Comparison of ENCODE assay signal across 9 cellular contexts in the genomic region with DNA sequence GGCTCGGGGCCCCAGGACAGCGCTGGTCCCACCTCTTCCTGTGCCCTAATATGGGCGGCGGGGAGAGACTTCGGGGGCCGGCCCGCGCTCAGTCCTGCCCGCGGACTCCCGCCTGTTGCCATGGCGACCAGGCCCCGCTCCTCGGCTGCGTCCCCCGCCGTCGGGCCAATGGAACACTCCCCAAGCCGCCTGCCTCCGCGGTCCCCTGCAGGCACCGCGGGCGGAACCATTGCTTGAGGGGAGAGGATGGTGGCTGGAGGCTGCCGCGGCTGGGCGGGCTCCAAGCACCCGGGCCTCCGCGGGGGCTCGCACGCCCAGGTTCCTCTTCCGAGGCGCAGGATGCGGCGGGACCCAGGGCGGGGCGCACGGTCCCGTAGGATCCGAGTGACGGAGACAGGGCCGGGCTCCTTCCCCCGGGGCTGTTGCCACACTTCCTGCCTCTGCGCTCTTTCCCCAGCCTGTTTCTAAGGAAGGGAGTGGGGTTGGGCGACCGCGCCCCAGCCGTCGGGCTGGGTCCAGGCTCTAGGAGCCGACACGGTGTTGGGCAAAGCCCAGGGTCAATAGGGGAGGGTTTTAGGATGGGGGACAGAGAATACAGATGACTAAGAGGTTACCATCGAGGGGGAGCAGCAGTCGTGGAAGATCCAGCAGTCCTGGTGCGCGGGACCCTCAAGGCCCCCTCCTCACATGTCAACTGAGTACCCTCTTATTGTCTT. TPM values are rescaled to one million over a fixed set of nuclear protein-coding genes. Genes with fewer than 3 reads are reported as not detected.
DNase-seq lines count a peak whose midpoint lies in the region; ATAC-seq, FAIRE-seq and TF ChIP-seq lines count a peak whose summit lies in the region.
"Had no signal": no experiment of that assay in that cellular context is flagged by ENCODE, and none has a peak within 500 bp of the region (broad histone marks: within the 10 kb centered on the region; RNA-seq: fewer than 3 reads in every experiment).

No MANE protein-coding gene starts in this region.

- H3K56ac ChIP-seq in H1 (replicated peaks; ENCODE audit: insufficient read length, low read depth, low read length) (no peak overlapping the region), mesendoderm (ENCODE audit: low read length) (peak overlapping the region; percentile 84)

- FAIRE-seq in H1 (lab: Jason Lieb, UNC): no peak
- FAIRE-seq: colon had no signal

- H3K4ac ChIP-seq in H1 (replicated peaks; ENCODE audit: insufficient read length, low read depth, low read length) (no peak overlapping the region), mesendoderm (ENCODE audit: low read depth, low read length) (peak overlapping the region; percentile 64)

- no peaks in the 10 kb centered on the region for H3K9me3 ChIP-seq in CD4-positive, alpha-beta T cell (ENCODE audit: control insufficient read depth, low read length)
- H3K9me3 ChIP-seq in H1 (ENCODE audit: insufficient read depth in 2 of 2, low read depth in 1 of 2, low read length in 1 of 2): no peaks in the 10 kb centered on the region

- no peak overlapping the region for H4K5ac ChIP-seq in H1 (ENCODE audit: insufficient read length, low read depth, low read length)
- H4K5ac ChIP-seq in mesendoderm (ENCODE audit: low read length): no peak overlapping the region

- 1% methylated on average over 45 of the region's 56 CpGs; no CpG with 5 or more reads in 1 of the 2 experiments for WGBS in H1 (ENCODE audit: extremely low coverage in 1 of 2, insufficient coverage in 1 of 2, insufficient read length in 1 of 2, insufficient replicate concordance in 2 of 2, low coverage in 1 of 2, low lambda C conversion rate in 2 of 2, missing lambda C conversion rate in 1 of 2), 2 experiments
- WGBS in mesendoderm (ENCODE audit: extremely low coverage, insufficient coverage, low lambda C conversion rate): no CpG with 5 or more reads among the region's 56 CpGs

- H3K4me3 ChIP-seq in H1 (ENCODE audit: extremely low read depth in 1 of 4, insufficient read depth in 2 of 4, low read depth in 3 of 4, low read length in 4 of 4) (peak overlapping the region; percentile 36 to 71 (median 52)), mesendoderm (ENCODE audit: low read length) (no peak overlapping the region)

- H3K9ac ChIP-seq in H1 (replicated peaks in 1 of 4; ENCODE audit: extremely low read depth in 1 of 4, low read depth in 3 of 4, low read length in 3 of 4): peak overlapping the region in 2 of 4 experiments; percentile 25 to 28; a peak in 3 of 7 replicates
- H3K9ac ChIP-seq in mesendoderm (ENCODE audit: low read length): peak overlapping the region; percentile 73

- H3K27me3 Mint-ChIP-seq in CD4-positive, alpha-beta T cell: peaks cover 13% of the 10 kb centered on the region
- no peaks in the 10 kb centered on the region for H3K27me3 Mint-ChIP-seq in activated CD8-positive, alpha-beta memory T cell treated with anti-CD3 and anti-CD28 coated beads, Interleukin-2, amount 10 ng/mL, durations not matched to agents 7 days and 5 days

- H2BK120ac ChIP-seq in H1 (replicated peaks; ENCODE audit: low read depth, low read length) (no peak overlapping the region), mesendoderm (ENCODE audit: low read depth, low read length) (no peak overlapping the region)

- H3K4me2 ChIP-seq in H1 (ENCODE audit: insufficient read depth in 1 of 2, low read depth in 2 of 2, low read length in 2 of 2): peak overlapping the region; percentile 74 to 97
- peak overlapping the region; percentile 67 for H3K4me2 ChIP-seq in mesendoderm (ENCODE audit: low read length)

- TF ChIP-seq POLR2A in H1 (IDR thresholded peaks at IDR 0.05; ENCODE audit: control extremely low read depth in 1 of 2, low read depth in 2 of 2, low read length in 2 of 2): no peak

- TF ChIP-seq RAD21 in H1 (IDR thresholded peaks at IDR 0.05 in 1 of 2, conservative IDR thresholded peaks at IDR 0.05 in 1 of 2; ENCODE audit: low read depth in 2 of 2, low read length in 2 of 2): no peak

- peak overlapping the region; percentile 24; the same call in 1 of the 2 replicates for H3K18ac ChIP-seq in H1 (ENCODE audit: extremely low read depth, low read length)
- peak overlapping the region; percentile 94 for H3K18ac ChIP-seq in mesendoderm (ENCODE audit: low read length)

- no peaks in the 10 kb centered on the region for H3K9me3 Mint-ChIP-seq in CD4-positive, alpha-beta T cell
- H3K9me3 Mint-ChIP-seq in activated CD8-positive, alpha-beta memory T cell treated with anti-CD3 and anti-CD28 coated beads, Interleukin-2, amount 10 ng/mL, durations not matched to agents 7 days and 5 days (ENCODE audit: low read depth): no peaks in the 10 kb centered on the region

- no peak overlapping the region for H3K14ac ChIP-seq in H1 (ENCODE audit: insufficient read length)

- H3K79me1 ChIP-seq in H1 (ENCODE audit: low read depth, low read length) (no peaks in the 10 kb centered on the region), mesendoderm (ENCODE audit: low read length) (peaks cover 2% of the 10 kb centered on the region)

- no peak overlapping the region for H4K91ac ChIP-seq in H1 (replicated peaks; ENCODE audit: insufficient read length, low read length)

- POLR2A ChIA-PET in CD4-positive, alpha-beta T cell (lab: Charles Lee): interaction anchor here (1.2 to 8.3 kb wide), 7 partner anchors 8 to 167 kb away, joined by 3 to 348 read pairs (median 31); a partner anchor contains a TSS
- POLR2A ChIA-PET in H1 (lab: Charles Lee; ENCODE audit: partially characterized antibody): interaction anchor here (0.8 to 15.2 kb wide), 12 partner anchors 10 to 109 kb away, joined by 3 to 317 read pairs (median 14); a partner anchor contains a TSS

- peak overlapping the region; percentile 99 for H3K27ac ChIP-seq in CD4-positive, alpha-beta T cell (ENCODE audit: low read depth, low read length)
- H3K27ac ChIP-seq in H1 (ENCODE audit: low read depth, low read length): no peak overlapping the region; the same call in 1 of the 2 replicates
- H3K27ac ChIP-seq in mesendoderm (ENCODE audit: low read depth, low read length): peak overlapping the region; percentile 69

- H2AK5ac ChIP-seq in H1 (ENCODE audit: low read depth, low read length) (no peak overlapping the region), mesendoderm (ENCODE audit: low read length) (no peak overlapping the region)

- H2BK15ac ChIP-seq in H1 (ENCODE audit: low read length) (no peak overlapping the region), mesendoderm (replicated peaks; ENCODE audit: low read depth) (no peak overlapping the region)

- no peak overlapping the region for H2BK5ac ChIP-seq in H1 (ENCODE audit: low read depth, low read length)
- no peak overlapping the region for H2BK5ac ChIP-seq in mesendoderm (ENCODE audit: low read length)

- no peak overlapping the region for H2AFZ ChIP-seq in H1 (ENCODE audit: low read length)

- no peak overlapping the region for H2BK20ac ChIP-seq in H1 (ENCODE audit: low read length)

- H3K4me3 Mint-ChIP-seq in CD4-positive, alpha-beta T cell: peak overlapping the region; percentile 97
- H3K4me3 Mint-ChIP-seq in activated CD8-positive, alpha-beta memory T cell treated with anti-CD3 and anti-CD28 coated beads, Interleukin-2, amount 10 ng/mL, durations not matched to agents 7 days and 5 days: peak overlapping the region; percentile 93

- H3K27me3 ChIP-seq in CD4-positive, alpha-beta T cell (ENCODE audit: control insufficient read depth, insufficient read depth, low read length): no peaks in the 10 kb centered on the region
- H3K27me3 ChIP-seq in H1 (replicated peaks in 1 of 4; ENCODE audit: control insufficient read depth in 3 of 4, extremely low read depth in 1 of 4, insufficient read depth in 3 of 4, low read length in 3 of 4) (peaks cover 0 to 18% (median 13%) of the 10 kb centered on the region in 4 experiments; a peak in 5 of 7 replicates), mesendoderm (ENCODE audit: insufficient read depth, low read length, poor library complexity) (no peaks in the 10 kb centered on the region)

- peaks cover 0 to 1% of the 10 kb centered on the region in 2 experiments for H4K20me1 ChIP-seq in H1 (replicated peaks in 1 of 2; ENCODE audit: control insufficient read depth in 1 of 2, insufficient read depth in 2 of 2, low read length in 2 of 2)

- H3K23ac ChIP-seq in H1 (ENCODE audit: insufficient read length) (no peak overlapping the region), mesendoderm (ENCODE audit: low read length) (peak overlapping the region; percentile 24)

- H3K36me3 ChIP-seq in H1 (ENCODE audit: control insufficient read depth in 2 of 4, insufficient read depth in 4 of 4, low read length in 3 of 4) (no peaks in the 10 kb centered on the region), mesendoderm (ENCODE audit: control insufficient read depth, insufficient read depth, low read length) (no peaks in the 10 kb centered on the region)

- H3K4me1 ChIP-seq in H1 (replicated peaks in 1 of 4; ENCODE audit: control insufficient read depth in 3 of 4, insufficient read depth in 4 of 4, low read length in 3 of 4) (peaks cover 7 to 32% (median 22%) of the 10 kb centered on the region in 4 experiments), mesendoderm (ENCODE audit: control insufficient read depth, low read depth, low read length) (peaks cover 17% of the 10 kb centered on the region)

- CTCF ChIA-PET in CD4-positive, alpha-beta T cell (lab: Charles Lee): interaction anchor here (2.1 to 9.4 kb wide), 2 partner anchors 12 to 13 kb away, joined by 24 to 178 read pairs; a partner anchor contains a TSS
- CTCF ChIA-PET in activated CD8-positive, alpha-beta memory T cell treated with anti-CD3 and anti-CD28 coated beads, Interleukin-2, amount 10 ng/mL, durations not matched to agents 7 days and 5 days (lab: Charles Lee): interaction anchor here (1.0 to 18.0 kb wide), 5 partner anchors 13 to 67 kb away, joined by 4 to 1017 read pairs (median 5); a partner anchor contains a TSS
- CTCF ChIA-PET in H1 (lab: Charles Lee; ENCODE audit: partially characterized antibody): interaction anchor here (2.3 to 17.9 kb wide), 4 partner anchors 10 to 30 kb away, joined by 9 to 288 read pairs (median 158); a partner anchor contains a TSS

- peaks cover 42% of the 10 kb centered on the region for H3K4me1 Mint-ChIP-seq in CD4-positive, alpha-beta T cell (ENCODE audit: low read depth)
- peaks cover 37% of the 10 kb centered on the region for H3K4me1 Mint-ChIP-seq in activated CD8-positive, alpha-beta memory T cell treated with anti-CD3 and anti-CD28 coated beads, Interleukin-2, amount 10 ng/mL, durations not matched to agents 7 days and 5 days

- no peak for TF ChIP-seq CTCF in CD4-positive, alpha-beta T cell (IDR thresholded peaks at IDR 0.05)
- no peak for TF ChIP-seq CTCF in H1 (IDR thresholded peaks at IDR 0.05; ENCODE audit: control extremely low read depth in 1 of 3, insufficient read depth in 1 of 3, low read depth in 1 of 3, low read length in 3 of 3)

- no peak overlapping the region for H2BK12ac ChIP-seq in H1 (ENCODE audit: low read depth, low read length)

- peaks cover 31% of the 10 kb centered on the region for H3K23me2 ChIP-seq in H1 (ENCODE audit: low read depth, low read length)

- intact Hi-C loops in CD4-positive, alpha-beta T cell (cut with DNase I, micrococcal nuclease): loop anchor here in 1 of 2 experiments (5.0 to 10.0 kb wide), 2 partner anchors 123 to 145 kb away; a partner anchor contains a TSS

- ATAC-seq in CD4-positive, alpha-beta T cell (ENCODE audit: poor library complexity): peak; percentile 25
- ATAC-seq in GM19463 (IDR thresholded peaks at IDR 0.05; ENCODE audit: unreplicated experiment) (peak; percentile 44), HG03571 (IDR thresholded peaks at IDR 0.05; ENCODE audit: unreplicated experiment) (peak; percentile 31)
- ATAC-seq in activated CD8-positive, alpha-beta memory T cell treated with anti-CD3 and anti-CD28 coated beads, Interleukin-2, amount 10 ng/mL, durations not matched to agents 7 days and 5 days: peak; percentile 50

- peaks cover 38% of the 10 kb centered on the region for H3K36me3 Mint-ChIP-seq in CD4-positive, alpha-beta T cell (ENCODE audit: low read depth)
- peaks cover 8% of the 10 kb centered on the region for H3K36me3 Mint-ChIP-seq in activated CD8-positive, alpha-beta memory T cell treated with anti-CD3 and anti-CD28 coated beads, Interleukin-2, amount 10 ng/mL, durations not matched to agents 7 days and 5 days

- H3K27ac Mint-ChIP-seq in CD4-positive, alpha-beta T cell: peak overlapping the region; percentile 99
- peak overlapping the region; percentile 95 for H3K27ac Mint-ChIP-seq in activated CD8-positive, alpha-beta memory T cell treated with anti-CD3 and anti-CD28 coated beads, Interleukin-2, amount 10 ng/mL, durations not matched to agents 7 days and 5 days

- TF ChIP-seq EP300 in H1 (IDR thresholded peaks at IDR 0.05; ENCODE audit: borderline replicate concordance in 1 of 2, low read depth in 2 of 2, low read length in 2 of 2): peak in 1 of 2 experiments; percentile 100; a peak in 2 of 3 replicates

- H4K8ac ChIP-seq in H1 (ENCODE audit: extremely low read depth, insufficient read depth, low read length) (no peak overlapping the region), mesendoderm (ENCODE audit: low read depth, low read length) (no peak overlapping the region)

- DNase-seq in CD4-positive, alpha-beta T cell: peak; percentile 75 to 93 (median 85)
- DNase-seq in NOMO-1 (lab: John Stamatoyannopoulos, UW; ENCODE audit: unreplicated experiment in 2 of 2): peak; percentile 97 to 100
- DNase-seq in activated CD8-positive, alpha-beta memory T cell treated with anti-CD3 and anti-CD28 coated beads, Interleukin-2, amount 10 ng/mL, durations not matched to agents 7 days and 5 days: peak; percentile 99
- DNase-seq in H1 (ENCODE audit: low read depth in 1 of 2, low spot score in 2 of 2): peak; percentile 87 to 97
- peak; percentile 98 for DNase-seq in mesendoderm
- peak; percentile 87 for DNase-seq in stimulated activated CD8-positive, alpha-beta memory T cell treated with anti-CD3 and anti-CD28 coated beads, Interleukin-12 subunit alpha, Interleukin-12 subunit beta, amount 100 ng/mL, for 4 hours (ENCODE audit: low read depth)

- no peaks in the 10 kb centered on the region for H3K79me2 ChIP-seq in H1 (ENCODE audit: control insufficient read depth in 1 of 2, insufficient read depth in 2 of 2, low read length in 2 of 2)
- peaks cover 1% of the 10 kb centered on the region for H3K79me2 ChIP-seq in mesendoderm (ENCODE audit: control insufficient read depth, insufficient read depth, low read length)

RNA-seq across cellular contexts. Expression of a gene that starts 1.2 kb away (rescaled TPM):
- total RNA-seq in CD4-positive, alpha-beta T cell: 1,000 to 10,000 TPM; 2,467 to 2,518 TPM
- 100 to 1,000 TPM; 142 to 191 TPM for total RNA-seq in activated CD8-positive, alpha-beta memory T cell treated with anti-CD3 and anti-CD28 coated beads, Interleukin-2, amount 10 ng/mL, durations not matched to agents 7 days and 5 days
- 7.4 and 8.6 TPM in 2 replicates for total RNA-seq in H1 (2021; fragmentation: NEBNext Ultra II Directional; extraction: Animal tissue kit (Norgen Biotek cat#: 25700))
- polyA plus RNA-seq in H1 (2011; rRNA removed): 10.0 and 14.1 TPM in 2 replicates
- 9.2 TPM for polyA plus RNA-seq in H1 (2011; cell fraction: cytosol; rRNA removed)
- 12.1 TPM for polyA plus RNA-seq in H1 (2011; cell fraction: nucleus; rRNA removed)
- polyA plus RNA-seq in H1 (2012, experiment 1 of 2): 4.8 to 7.1 TPM (median 5.6 TPM) in 4 replicates
- polyA plus RNA-seq in H1 (2012, experiment 2 of 2): 5.9 TPM
- 6.9 TPM for polyA plus RNA-seq in H1 (2013, experiment 1 of 2)
- polyA plus RNA-seq in H1 (2013, experiment 2 of 2): 6.5 TPM
- polyA minus RNA-seq in H1 (2011; rRNA and poly(A)+ RNA removed): 1.8 TPM in 2 replicates
- polyA minus RNA-seq in H1 (2011; cell fraction: cytosol; rRNA and poly(A)+ RNA removed): 8.7 TPM
- polyA minus RNA-seq in H1 (2011; cell fraction: nucleus; rRNA and poly(A)+ RNA removed): 21.3 TPM
- 2.2 TPM for polyA plus RNA-seq in mesendoderm (2013, experiment 1 of 2)
- 2.5 TPM for polyA plus RNA-seq in mesendoderm (2013, experiment 2 of 2)

RNA-seq across cellular contexts. Expression of a gene that starts 11.5 kb away (rescaled TPM):
- 10 to 100 TPM; 59.7 to 65.9 TPM for total RNA-seq in CD4-positive, alpha-beta T cell
- total RNA-seq in activated CD8-positive, alpha-beta memory T cell treated with anti-CD3 and anti-CD28 coated beads, Interleukin-2, amount 10 ng/mL, durations not matched to agents 7 days and 5 days: 100 to 1,000 TPM; 168 to 218 TPM
- total RNA-seq in H1 (2021; fragmentation: NEBNext Ultra II Directional; extraction: Animal tissue kit (Norgen Biotek cat#: 25700)): 380 and 404 TPM in 2 replicates
- 748 and 904 TPM in 2 replicates for polyA plus RNA-seq in H1 (2011; rRNA removed)
- polyA plus RNA-seq in H1 (2011; cell fraction: cytosol; rRNA removed): 586 TPM
- polyA plus RNA-seq in H1 (2011; cell fraction: nucleus; rRNA removed): 569 TPM
- 543 to 655 TPM (median 640 TPM) in 4 replicates for polyA plus RNA-seq in H1 (2012, experiment 1 of 2)
- 855 TPM for polyA plus RNA-seq in H1 (2012, experiment 2 of 2)
- 237 TPM for polyA plus RNA-seq in H1 (2013, experiment 1 of 2)
- polyA plus RNA-seq in H1 (2013, experiment 2 of 2): 231 TPM
- polyA minus RNA-seq in H1 (2011; rRNA and poly(A)+ RNA removed): 210 and 286 TPM in 2 replicates
- polyA minus RNA-seq in H1 (2011; cell fraction: cytosol; rRNA and poly(A)+ RNA removed): 286 TPM
- polyA minus RNA-seq in H1 (2011; cell fraction: nucleus; rRNA and poly(A)+ RNA removed): 120 TPM
- polyA plus RNA-seq in mesendoderm (2013, experiment 1 of 2): 210 TPM
- polyA plus RNA-seq in mesendoderm (2013, experiment 2 of 2): 216 TPM

RNA-seq across cellular contexts. Expression of a gene that starts 11.8 kb away (rescaled TPM):
- total RNA-seq in CD4-positive, alpha-beta T cell: 1 to 10 TPM in 1 of 2 experiments, not detected in 1; 1.3 TPM
- 10 to 100 TPM; 27.9 to 29.8 TPM for total RNA-seq in activated CD8-positive, alpha-beta memory T cell treated with anti-CD3 and anti-CD28 coated beads, Interleukin-2, amount 10 ng/mL, durations not matched to agents 7 days and 5 days
- total RNA-seq in H1 (2021; fragmentation: NEBNext Ultra II Directional; extraction: Animal tissue kit (Norgen Biotek cat#: 25700)): 41.3 and 42.3 TPM in 2 replicates
- 3.4 and 8.2 TPM in 2 replicates for polyA plus RNA-seq in H1 (2011; rRNA removed)
- 0.57 TPM for polyA plus RNA-seq in H1 (2011; cell fraction: cytosol; rRNA removed)
- polyA plus RNA-seq in H1 (2011; cell fraction: nucleus; rRNA removed): 0.21 TPM
- 9.7 to 60.5 TPM (median 32.8 TPM) in 4 replicates for polyA plus RNA-seq in H1 (2012, experiment 1 of 2)
- 11.1 TPM for polyA plus RNA-seq in H1 (2012, experiment 2 of 2)
- 20.3 TPM for polyA plus RNA-seq in H1 (2013, experiment 1 of 2)
- polyA plus RNA-seq in H1 (2013, experiment 2 of 2): 24.5 TPM
- 4.4 and 10.5 TPM in 2 replicates for polyA minus RNA-seq in H1 (2011; rRNA and poly(A)+ RNA removed)
- not detected for polyA minus RNA-seq in H1 (2011; cell fraction: cytosol; rRNA and poly(A)+ RNA removed)
- not detected for polyA minus RNA-seq in H1 (2011; cell fraction: nucleus; rRNA and poly(A)+ RNA removed)
- polyA plus RNA-seq in mesendoderm (2013, experiment 1 of 2): 25.8 TPM
- polyA plus RNA-seq in mesendoderm (2013, experiment 2 of 2): 28.2 TPM

RNA-seq across cellular contexts. Expression of a gene that starts 14.7 kb away (rescaled TPM):
- 10 to 100 TPM; 14.8 to 17.0 TPM for total RNA-seq in CD4-positive, alpha-beta T cell
- 10 to 100 TPM; 16.6 to 18.2 TPM for total RNA-seq in activated CD8-positive, alpha-beta memory T cell treated with anti-CD3 and anti-CD28 coated beads, Interleukin-2, amount 10 ng/mL, durations not matched to agents 7 days and 5 days
- total RNA-seq in H1 (2021; fragmentation: NEBNext Ultra II Directional; extraction: Animal tissue kit (Norgen Biotek cat#: 25700)): 59.3 and 63.2 TPM in 2 replicates
- polyA plus RNA-seq in H1 (2011; rRNA removed): 23.8 and 39.2 TPM in 2 replicates
- polyA plus RNA-seq in H1 (2011; cell fraction: cytosol; rRNA removed): 52.1 TPM
- 124 TPM for polyA plus RNA-seq in H1 (2011; cell fraction: nucleus; rRNA removed)
- 72.5 to 107 TPM (median 96.5 TPM) in 4 replicates for polyA plus RNA-seq in H1 (2012, experiment 1 of 2)
- polyA plus RNA-seq in H1 (2012, experiment 2 of 2): 35.9 TPM
- 47.5 TPM for polyA plus RNA-seq in H1 (2013, experiment 1 of 2)
- polyA plus RNA-seq in H1 (2013, experiment 2 of 2): 40.1 TPM
- polyA minus RNA-seq in H1 (2011; rRNA and poly(A)+ RNA removed): 25.1 and 27.9 TPM in 2 replicates
- polyA minus RNA-seq in H1 (2011; cell fraction: cytosol; rRNA and poly(A)+ RNA removed): 17.9 TPM
- 50.3 TPM for polyA minus RNA-seq in H1 (2011; cell fraction: nucleus; rRNA and poly(A)+ RNA removed)
- polyA plus RNA-seq in mesendoderm (2013, experiment 1 of 2): 25.7 TPM
- 28.2 TPM for polyA plus RNA-seq in mesendoderm (2013, experiment 2 of 2)

RNA-seq across cellular contexts. Expression of a gene that starts 16.3 kb away (rescaled TPM):
- total RNA-seq in CD4-positive, alpha-beta T cell: 1 to 10 TPM; 1.5 to 2.7 TPM
- total RNA-seq in activated CD8-positive, alpha-beta memory T cell treated with anti-CD3 and anti-CD28 coated beads, Interleukin-2, amount 10 ng/mL, durations not matched to agents 7 days and 5 days: 10 to 100 TPM; 53.4 to 58.8 TPM
- 67.5 and 67.9 TPM in 2 replicates for total RNA-seq in H1 (2021; fragmentation: NEBNext Ultra II Directional; extraction: Animal tissue kit (Norgen Biotek cat#: 25700))
- 120 and 141 TPM in 2 replicates for polyA plus RNA-seq in H1 (2011; rRNA removed)
- polyA plus RNA-seq in H1 (2011; cell fraction: cytosol; rRNA removed): 161 TPM
- 134 TPM for polyA plus RNA-seq in H1 (2011; cell fraction: nucleus; rRNA removed)
- 81.7 to 123 TPM (median 102 TPM) in 4 replicates for polyA plus RNA-seq in H1 (2012, experiment 1 of 2)
- 95.9 TPM for polyA plus RNA-seq in H1 (2012, experiment 2 of 2)
- 35.1 TPM for polyA plus RNA-seq in H1 (2013, experiment 1 of 2)
- 33.3 TPM for polyA plus RNA-seq in H1 (2013, experiment 2 of 2)
- polyA minus RNA-seq in H1 (2011; rRNA and poly(A)+ RNA removed): 103 and 105 TPM in 2 replicates
- polyA minus RNA-seq in H1 (2011; cell fraction: cytosol; rRNA and poly(A)+ RNA removed): 52.5 TPM
- 32.0 TPM for polyA minus RNA-seq in H1 (2011; cell fraction: nucleus; rRNA and poly(A)+ RNA removed)
- polyA plus RNA-seq in mesendoderm (2013, experiment 1 of 2): 24.8 TPM
- 25.7 TPM for polyA plus RNA-seq in mesendoderm (2013, experiment 2 of 2)

Comparison
In these comparisons a context has a peak if more than half of its experiments do, and no peak if none do; other contexts are left out.
1. RNA of a gene that starts 1.2 kb away (total RNA-seq): 2,467 to 2,518 TPM in CD4-positive, alpha-beta T cell and 142 to 191 TPM in activated CD8-positive, alpha-beta memory T cell treated with anti-CD3 and anti-CD28 coated beads, Interleukin-2, amount 10 ng/mL, durations not matched to agents 7 days and 5 days; 7.4 to 8.6 TPM in H1; every median in the first group is over 10 times any median in the second.
2. RNA of a gene that starts 11.8 kb away (total RNA-seq): 41.3 to 42.3 TPM in H1 and 27.9 to 29.8 TPM in activated CD8-positive, alpha-beta memory T cell treated with anti-CD3 and anti-CD28 coated beads, Interleukin-2, amount 10 ng/mL, durations not matched to agents 7 days and 5 days; 1.3 TPM in CD4-positive, alpha-beta T cell; every median in the first group is over 10 times any median in the second.
3. Peak in every context shown above with its lines, with median percentiles within 50 percentile points of each other: ATAC-seq and DNase-seq.